Comparison of ENCODE assay signal across 8 cellular contexts in the genomic region with DNA sequence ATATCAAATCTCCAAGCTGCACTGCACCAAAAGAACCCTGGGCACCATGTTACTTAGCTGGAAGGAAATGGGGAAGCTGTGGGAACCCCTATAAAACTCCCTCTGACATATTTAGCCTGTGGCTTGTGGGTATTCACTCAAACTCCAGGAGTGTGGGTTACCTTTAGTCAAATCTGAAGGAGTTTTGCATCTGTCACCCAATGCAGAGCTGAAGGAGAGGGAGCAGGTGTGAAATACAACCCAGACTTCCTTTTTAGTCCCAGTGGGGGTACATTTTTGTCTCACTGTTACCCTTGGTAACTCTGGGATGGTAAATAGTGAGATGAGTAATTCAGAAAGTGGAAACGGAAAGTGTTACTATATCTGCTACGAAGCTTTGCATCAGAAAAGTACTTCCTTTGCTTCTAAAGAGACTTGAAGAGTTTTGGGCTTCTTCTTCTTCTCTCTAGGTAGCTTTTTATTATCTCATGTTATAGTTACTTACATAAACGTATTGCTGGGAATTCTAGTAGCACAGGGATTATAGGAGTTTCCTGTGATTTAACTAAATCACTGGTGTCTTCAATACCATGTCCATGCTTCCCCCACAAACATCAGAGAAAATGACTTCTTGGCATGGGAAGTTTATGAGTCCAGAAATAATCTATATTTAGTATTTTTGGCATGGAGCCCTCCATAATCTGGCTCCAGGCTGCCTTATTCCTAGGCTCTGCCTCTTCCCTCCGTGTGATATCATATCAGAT.
DNase-seq lines count a peak whose midpoint lies in the region; ATAC-seq and TF ChIP-seq lines count a peak whose summit lies in the region.
"Had no signal": no experiment of that assay in that cellular context is flagged by ENCODE, and none has a peak within 500 bp of the region (broad histone marks: within the 10 kb centered on the region; RNA-seq: fewer than 3 reads in every experiment).

No MANE protein-coding gene starts in this region.

- H3K4me3 Mint-ChIP-seq in WTC11, result no peak overlapping the region

- ATAC-seq in GM18907 (IDR thresholded peaks at IDR 0.05; ENCODE audit: unreplicated experiment), result peak; percentile 83
- peak; percentile 82 for ATAC-seq in HG02642 (IDR thresholded peaks at IDR 0.05; ENCODE audit: poor library complexity, unreplicated experiment)
- no peak for ATAC-seq in WTC11

- H3K4me3 ChIP-seq in NB4 (ENCODE audit: low read depth, low read length) (no peak overlapping the region), fibroblast of pulmonary artery (replicated peaks; ENCODE audit: low read depth, low read length) (no peak overlapping the region), BE2C (ENCODE audit: low read depth, low read length) (no peak overlapping the region)
- H3K4me3 ChIP-seq: SJSA1 had no signal

- H3K9me3 Mint-ChIP-seq in WTC11, result peaks cover 17% of the 10 kb centered on the region

- no peaks in the 10 kb centered on the region for H3K36me3 ChIP-seq in BE2C
- H3K36me3 ChIP-seq: SJSA1 had no signal

- no peaks in the 10 kb centered on the region for H3K27me3 Mint-ChIP-seq in WTC11 (ENCODE audit: low read depth)

- H3K4me1 Mint-ChIP-seq in WTC11, result 0 out of 2 replicates have a peak, but pooled peaks cover 2% of the 10 kb centered on the region

- H3K4me1 ChIP-seq in BE2C, result no peaks in the 10 kb centered on the region

- CTCF ChIA-PET in WTC11 (lab: Charles Lee), result interaction anchor here (0.7 kb wide), 1 partner anchor 44 kb away, joined by 4 read pairs; no protein-coding TSS in a partner anchor

- no peak overlapping the region for H3K27ac Mint-ChIP-seq in WTC11

- no peaks in the 10 kb centered on the region for H3K27me3 ChIP-seq in BE2C
- H3K27me3 ChIP-seq: SJSA1 had no signal

- H3K36me3 Mint-ChIP-seq in WTC11, result peaks cover 5% of the 10 kb centered on the region

- 0 out of 2 replicates have a peak, but pooled peaks cover 4% of the 10 kb centered on the region for H3K9me3 ChIP-seq in BE2C
- H3K9me3 ChIP-seq: SJSA1 had no signal

- DNase-seq in NB4 (ENCODE audit: low read depth) (peak; percentile 28), fibroblast of pulmonary artery (ENCODE audit: low read depth) (peak; percentile 27), ecto neural progenitor cell (ENCODE audit: low spot score) (no peak), WTC11 (ENCODE audit: low spot score) (no peak), BE2C (no peak)

- POLR2A ChIA-PET in WTC11 (lab: Charles Lee), result no interaction called here

- TF ChIP-seq CTCF in NB4 (IDR thresholded peaks at IDR 0.05; ENCODE audit: low read depth, low read length) (no peak), fibroblast of pulmonary artery (IDR thresholded peaks at IDR 0.05; ENCODE audit: low read length, missing control alignments) (no peak), WTC11 (IDR thresholded peaks at IDR 0.05) (no peak), BE2C (IDR thresholded peaks at IDR 0.05; ENCODE audit: low read depth, low read length) (no peak)

- TF ChIP-seq POLR2A in NB4 (IDR thresholded peaks at IDR 0.05; ENCODE audit: extremely low read depth, insufficient read length), result no peak

TF ChIP-seq in WTC11, 78 proteins besides CTCF, POLR2A, EP300 and RAD21:
- TF ChIP-seq NR1H2 (CRISPR knock-in tag; IDR thresholded peaks at IDR 0.05) (no peak), TEAD4 (CRISPR knock-in tag; IDR thresholded peaks at IDR 0.05) (no peak), ESRRA (CRISPR knock-in tag; IDR thresholded peaks at IDR 0.05; ENCODE audit: borderline replicate concordance) (no peak), CREM (CRISPR knock-in tag; IDR thresholded peaks at IDR 0.05) (no peak), PRDM15 (CRISPR knock-in tag; IDR thresholded peaks at IDR 0.05) (no peak), SMAD4 (CRISPR knock-in tag; IDR thresholded peaks at IDR 0.05) (no peak), ZNF121 (CRISPR knock-in tag; IDR thresholded peaks at IDR 0.05) (no peak), SP1 (CRISPR knock-in tag; conservative IDR thresholded peaks at IDR 0.05) (no peak), TCF7 (CRISPR knock-in tag; IDR thresholded peaks at IDR 0.05; ENCODE audit: low read depth) (no peak), IRF2 (CRISPR knock-in tag; IDR thresholded peaks at IDR 0.05; ENCODE audit: borderline replicate concordance, low read depth) (no peak), ZNF219 (CRISPR knock-in tag; IDR thresholded peaks at IDR 0.05; ENCODE audit: borderline replicate concordance) (no peak), KAT7 (CRISPR knock-in tag; IDR thresholded peaks at IDR 0.05; ENCODE audit: borderline replicate concordance) (no peak), NR3C1 (CRISPR knock-in tag; conservative IDR thresholded peaks at IDR 0.05; ENCODE audit: low read depth) (no peak), FOXK1 (CRISPR knock-in tag; IDR thresholded peaks at IDR 0.05) (no peak), EMX1 (CRISPR knock-in tag; IDR thresholded peaks at IDR 0.05) (no peak)
- TF ChIP-seq, protein P1, sequence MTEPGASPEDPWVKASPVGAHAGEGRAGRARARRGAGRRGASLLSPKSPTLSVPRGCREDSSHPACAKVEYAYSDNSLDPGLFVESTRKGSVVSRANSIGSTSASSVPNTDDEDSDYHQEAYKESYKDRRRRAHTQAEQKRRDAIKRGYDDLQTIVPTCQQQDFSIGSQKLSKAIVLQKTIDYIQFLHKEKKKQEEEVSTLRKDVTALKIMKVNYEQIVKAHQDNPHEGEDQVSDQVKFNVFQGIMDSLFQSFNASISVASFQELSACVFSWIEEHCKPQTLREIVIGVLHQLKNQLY (CRISPR knock-in tag; IDR thresholded peaks at IDR 0.05), result no peak

Comparison
In these comparisons a context has a peak if more than half of its experiments do, and no peak if none do; other contexts are left out.
1. DNase-seq: peak in NB4 (single experiment) and fibroblast of pulmonary artery (single experiment); none in ecto neural progenitor cell (single experiment), WTC11 (single experiment) and BE2C (single experiment).